8 cellular contexts compared by ENCODE assay signal in the genomic region with DNA sequence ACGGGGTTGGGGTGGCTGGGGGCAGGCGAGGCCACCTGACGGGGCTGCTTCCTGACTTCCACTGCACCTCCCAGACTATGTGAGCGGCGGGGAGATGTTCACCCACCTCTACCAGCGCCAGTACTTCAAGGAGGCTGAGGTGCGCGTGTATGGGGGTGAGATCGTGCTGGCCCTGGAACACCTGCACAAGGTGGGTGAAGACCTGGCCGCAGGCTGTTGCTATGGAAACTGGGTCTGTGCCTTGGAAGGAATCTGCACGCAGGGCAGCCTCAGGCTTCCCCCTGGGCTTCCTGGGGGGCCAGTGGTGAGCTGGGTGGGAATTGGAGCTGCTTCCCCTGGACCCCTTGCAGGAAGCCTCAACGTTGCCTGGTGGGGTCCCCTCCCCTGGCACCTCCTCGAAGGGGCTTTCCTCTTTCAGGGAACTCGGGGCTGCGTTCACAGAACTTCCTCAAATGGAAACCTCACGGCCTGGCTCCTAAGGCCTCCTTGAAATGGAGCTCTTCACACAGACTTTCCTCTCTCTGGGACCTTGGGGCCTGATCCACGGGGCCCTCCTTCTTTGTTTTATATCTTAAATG. TPM values are rescaled to one million over a fixed set of nuclear protein-coding genes. Genes with fewer than 3 reads are reported as not detected.
DNase-seq lines count a peak whose midpoint lies in the region; ATAC-seq and TF ChIP-seq lines count a peak whose summit lies in the region.

No MANE protein-coding gene starts in this region.

- H2AFZ ChIP-seq in Karpas-422 (ENCODE audit: low read length): no peak overlapping the region
- H2AFZ ChIP-seq in neural progenitor cell (replicated peaks): no peak overlapping the region

- H3K4me1 Mint-ChIP-seq in CD8-positive, alpha-beta memory T cell: peaks cover 24 to 41% (median 30%) of the 10 kb centered on the region in 3 donors
- peaks cover 16% of the 10 kb centered on the region for H3K4me1 Mint-ChIP-seq in neural progenitor cell

- peaks cover 5 to 57% (median 9%) of the 10 kb centered on the region in 3 donors for H3K36me3 Mint-ChIP-seq in CD8-positive, alpha-beta memory T cell
- H3K36me3 Mint-ChIP-seq in neural progenitor cell: peaks cover 14% of the 10 kb centered on the region

- H3K9ac ChIP-seq in Karpas-422 (ENCODE audit: low read length) (no peak overlapping the region), neural progenitor cell (no peak overlapping the region)

- H3F3A ChIP-seq in neural progenitor cell (ENCODE audit: low read depth): peaks cover 15% of the 10 kb centered on the region

- POLR2A ChIA-PET in CD8-positive, alpha-beta memory T cell (lab: Charles Lee): interaction anchor here (0.7 to 3.4 kb wide), 2 partner anchors 43 to 178 kb away, joined by 4 to 15 read pairs; partner anchors contain the start of genes PRDX5 and TRMT112

- no peaks in the 10 kb centered on the region for H3K9me3 ChIP-seq in CD8-positive, alpha-beta memory T cell (ENCODE audit: low read length)
- no peaks in the 10 kb centered on the region for H3K9me3 ChIP-seq in Karpas-422 (ENCODE audit: low read length)
- no peaks in the 10 kb centered on the region for H3K9me3 ChIP-seq in neural progenitor cell (ENCODE audit: low read depth)

- peak in 1 of 5 donors; percentile 25 for DNase-seq in CD8-positive, alpha-beta memory T cell
- DNase-seq in Karpas-422: no peak
- no peak for DNase-seq in astrocyte of the cerebellum (ENCODE audit: low read depth)
- no peak for DNase-seq in neural progenitor cell (ENCODE audit: low spot score)
- no peak for DNase-seq in HUDEP-2 (lab: John Stamatoyannopoulos, UW; ENCODE audit: unreplicated experiment in 76 of 76)
- no peak for DNase-seq in foreskin keratinocyte
- DNase-seq in NCI-H2171 treated with DMSO at 0.1 percent for 48 hours (lab: John Stamatoyannopoulos, UW): no peak

- TF ChIP-seq CTCF in astrocyte of the cerebellum (IDR thresholded peaks at IDR 0.05; ENCODE audit: low read depth, low read length, missing control alignments): no peak
- TF ChIP-seq CTCF in neural progenitor cell (IDR thresholded peaks at IDR 0.05): no peak
- no peak for TF ChIP-seq CTCF in foreskin keratinocyte (conservative IDR thresholded peaks at IDR 0.05)

- H3K27ac ChIP-seq in CD8-positive, alpha-beta memory T cell (ENCODE audit: low read depth, low read length): no peak overlapping the region
- H3K27ac ChIP-seq in Karpas-422 (ENCODE audit: low read length): no peak overlapping the region
- no peak overlapping the region for H3K27ac ChIP-seq in neural progenitor cell
- H3K27ac ChIP-seq in foreskin keratinocyte: no peak overlapping the region

- H3K79me2 ChIP-seq in Karpas-422 (ENCODE audit: low read length): peaks cover 3% of the 10 kb centered on the region; the same call in 1 of the 2 replicates
- H3K79me2 ChIP-seq in neural progenitor cell (ENCODE audit: low read depth): no peaks in the 10 kb centered on the region

- H3K4me3 ChIP-seq in CD8-positive, alpha-beta memory T cell (ENCODE audit: low read length): peak overlapping the region; percentile 77
- H3K4me3 ChIP-seq in Karpas-422 (ENCODE audit: low read length) (no peak overlapping the region; the same call in 1 of the 2 replicates), astrocyte of the cerebellum (ENCODE audit: low read depth, low read length) (peak overlapping the region; percentile 82), neural progenitor cell (no peak overlapping the region)

- peaks cover 7% of the 10 kb centered on the region for H3K36me3 ChIP-seq in CD8-positive, alpha-beta memory T cell (ENCODE audit: insufficient read depth, low read length)
- H3K36me3 ChIP-seq in Karpas-422 (ENCODE audit: insufficient read depth, low read length): peaks cover 12% of the 10 kb centered on the region; the same call in 1 of the 2 replicates
- H3K36me3 ChIP-seq in neural progenitor cell: no peaks in the 10 kb centered on the region

- H3K4me1 ChIP-seq in CD8-positive, alpha-beta memory T cell (ENCODE audit: insufficient read depth, low read length): peaks cover 22% of the 10 kb centered on the region
- H3K4me1 ChIP-seq in Karpas-422 (ENCODE audit: low read length): peaks cover 39% of the 10 kb centered on the region
- H3K4me1 ChIP-seq in neural progenitor cell: peaks cover 17% of the 10 kb centered on the region
- H3K4me1 ChIP-seq in foreskin keratinocyte: peaks cover 6% of the 10 kb centered on the region

- peak overlapping the region in 5 of 8 donors; percentile 19 to 92 (median 66) for H3K27ac Mint-ChIP-seq in CD8-positive, alpha-beta memory T cell
- no peak overlapping the region for H3K27ac Mint-ChIP-seq in neural progenitor cell

- peaks cover 4% of the 10 kb centered on the region; the same call in 1 of the 2 replicates for H4K20me1 ChIP-seq in Karpas-422 (ENCODE audit: insufficient read depth, low read depth, low read length)
- H4K20me1 ChIP-seq in neural progenitor cell (ENCODE audit: low read depth): peaks cover 3% of the 10 kb centered on the region

- H3K9me3 Mint-ChIP-seq in CD8-positive, alpha-beta memory T cell: no peaks in the 10 kb centered on the region
- no peaks in the 10 kb centered on the region for H3K9me3 Mint-ChIP-seq in neural progenitor cell

- no peaks in the 10 kb centered on the region for H3K27me3 ChIP-seq in CD8-positive, alpha-beta memory T cell (ENCODE audit: insufficient read depth, low read length, poor library complexity, severe bottlenecking)
- H3K27me3 ChIP-seq in Karpas-422 (ENCODE audit: low read length) (no peaks in the 10 kb centered on the region), neural progenitor cell (no peaks in the 10 kb centered on the region), foreskin keratinocyte (no peaks in the 10 kb centered on the region)

- H3K4me2 ChIP-seq in Karpas-422 (ENCODE audit: low read depth, low read length, poor library complexity, severe bottlenecking) (peak overlapping the region; percentile 88), neural progenitor cell (no peak overlapping the region)

- ATAC-seq in HG02884 (IDR thresholded peaks at IDR 0.05; ENCODE audit: unreplicated experiment) (no peak), foreskin keratinocyte (no peak)

- H3K27me3 Mint-ChIP-seq in CD8-positive, alpha-beta memory T cell: no peaks in the 10 kb centered on the region
- H3K27me3 Mint-ChIP-seq in neural progenitor cell (ENCODE audit: insufficient read depth, low read depth): peaks cover 9% of the 10 kb centered on the region

- CTCF ChIA-PET in CD8-positive, alpha-beta memory T cell (lab: Charles Lee): interaction anchor here (1.0 to 2.0 kb wide), 7 partner anchors 10 to 291 kb away, joined by 3 to 8 read pairs (median 5); partner anchors contain the start of genes ESRRA, PRDX5 and TRMT112

- H3K4me3 Mint-ChIP-seq in CD8-positive, alpha-beta memory T cell: peak overlapping the region; percentile 83 to 94 (median 89)
- peak overlapping the region; percentile 52 for H3K4me3 Mint-ChIP-seq in neural progenitor cell

- in situ Hi-C loops in astrocyte of the cerebellum (cut with HindIII; ENCODE audit: low sequenced_read_pairs): no loop called here

- no peaks in the 10 kb centered on the region for H3K9me2 ChIP-seq in Karpas-422 (replicated peaks; ENCODE audit: insufficient read depth, low read length)

RNA-seq across cellular contexts. Expression of gene RPS6KA4, which starts 1.5 kb away (rescaled TPM):
- 10 to 100 TPM; 38.0 to 39.0 TPM for total RNA-seq in CD8-positive, alpha-beta memory T cell
- 15.9 TPM for polyA plus RNA-seq in CD8-positive, alpha-beta memory T cell
- total RNA-seq in Karpas-422 (2014; rRNA removed; shearing (Covaris generic); ENCODE audit: low replicate concordance): 17.1 and 38.4 TPM in 2 replicates
- total RNA-seq in neural progenitor cell (ENCODE audit: low replicate concordance): 12.7 and 16.9 TPM in 2 replicates
- 86.1 and 87.6 TPM in 2 replicates for total RNA-seq in foreskin keratinocyte
- 69.4 and 74.6 TPM in 2 replicates for polyA plus RNA-seq in foreskin keratinocyte

RNA-seq across cellular contexts. Expression of gene CCDC88B, which starts 20.5 kb away (rescaled TPM):
- 100 to 1,000 TPM; 101 to 105 TPM for total RNA-seq in CD8-positive, alpha-beta memory T cell
- 45.6 TPM for polyA plus RNA-seq in CD8-positive, alpha-beta memory T cell
- 34.9 and 88.2 TPM in 2 replicates for total RNA-seq in Karpas-422 (2014; rRNA removed; shearing (Covaris generic); ENCODE audit: low replicate concordance)
- total RNA-seq in neural progenitor cell (ENCODE audit: low replicate concordance) (0.62 and 9.0 TPM in 2 replicates), foreskin keratinocyte (4.9 and 7.6 TPM in 2 replicates)
- polyA plus RNA-seq in foreskin keratinocyte: 5.3 and 8.9 TPM in 2 replicates

RNA-seq across cellular contexts. Expression of gene PRDX5, which starts 42.6 kb away (rescaled TPM):
- total RNA-seq in CD8-positive, alpha-beta memory T cell: 100 to 1,000 TPM; 114 to 126 TPM
- polyA plus RNA-seq in CD8-positive, alpha-beta memory T cell: 170 TPM
- total RNA-seq in Karpas-422 (2014; rRNA removed; shearing (Covaris generic); ENCODE audit: low replicate concordance): 205 and 428 TPM in 2 replicates
- total RNA-seq in neural progenitor cell (ENCODE audit: low replicate concordance) (111 and 182 TPM in 2 replicates), foreskin keratinocyte (399 and 407 TPM in 2 replicates)
- 685 and 769 TPM in 2 replicates for polyA plus RNA-seq in foreskin keratinocyte

RNA-seq across cellular contexts. Expression of gene TRMT112, which starts 43.1 kb away (rescaled TPM):
- 100 to 1,000 TPM; 327 to 332 TPM for total RNA-seq in CD8-positive, alpha-beta memory T cell
- polyA plus RNA-seq in CD8-positive, alpha-beta memory T cell: 467 TPM
- 363 and 557 TPM in 2 replicates for total RNA-seq in Karpas-422 (2014; rRNA removed; shearing (Covaris generic); ENCODE audit: low replicate concordance)
- total RNA-seq in neural progenitor cell (ENCODE audit: low replicate concordance): 257 and 284 TPM in 2 replicates
- 386 and 447 TPM in 2 replicates for total RNA-seq in foreskin keratinocyte
- polyA plus RNA-seq in foreskin keratinocyte: 422 and 522 TPM in 2 replicates

RNA-seq across cellular contexts. Expression of gene ESRRA, which starts 55.2 kb away (rescaled TPM):
- total RNA-seq in CD8-positive, alpha-beta memory T cell: 10 to 100 TPM; 52.2 to 54.3 TPM
- polyA plus RNA-seq in CD8-positive, alpha-beta memory T cell: 11.9 TPM
- 16.0 and 33.9 TPM in 2 replicates for total RNA-seq in Karpas-422 (2014; rRNA removed; shearing (Covaris generic); ENCODE audit: low replicate concordance)
- total RNA-seq in neural progenitor cell (ENCODE audit: low replicate concordance): 5.5 and 22.0 TPM in 2 replicates
- 49.1 and 50.9 TPM in 2 replicates for total RNA-seq in foreskin keratinocyte
- polyA plus RNA-seq in foreskin keratinocyte: 46.1 and 49.9 TPM in 2 replicates

Comparison
In these comparisons a context has a peak if more than half of its experiments do, and no peak if none do; other contexts are left out.
1. H3K4me3 ChIP-seq: peak in CD8-positive, alpha-beta memory T cell (single experiment) and astrocyte of the cerebellum (single experiment); none in Karpas-422 (single experiment) and neural progenitor cell (single experiment).